In the genomic region with DNA sequence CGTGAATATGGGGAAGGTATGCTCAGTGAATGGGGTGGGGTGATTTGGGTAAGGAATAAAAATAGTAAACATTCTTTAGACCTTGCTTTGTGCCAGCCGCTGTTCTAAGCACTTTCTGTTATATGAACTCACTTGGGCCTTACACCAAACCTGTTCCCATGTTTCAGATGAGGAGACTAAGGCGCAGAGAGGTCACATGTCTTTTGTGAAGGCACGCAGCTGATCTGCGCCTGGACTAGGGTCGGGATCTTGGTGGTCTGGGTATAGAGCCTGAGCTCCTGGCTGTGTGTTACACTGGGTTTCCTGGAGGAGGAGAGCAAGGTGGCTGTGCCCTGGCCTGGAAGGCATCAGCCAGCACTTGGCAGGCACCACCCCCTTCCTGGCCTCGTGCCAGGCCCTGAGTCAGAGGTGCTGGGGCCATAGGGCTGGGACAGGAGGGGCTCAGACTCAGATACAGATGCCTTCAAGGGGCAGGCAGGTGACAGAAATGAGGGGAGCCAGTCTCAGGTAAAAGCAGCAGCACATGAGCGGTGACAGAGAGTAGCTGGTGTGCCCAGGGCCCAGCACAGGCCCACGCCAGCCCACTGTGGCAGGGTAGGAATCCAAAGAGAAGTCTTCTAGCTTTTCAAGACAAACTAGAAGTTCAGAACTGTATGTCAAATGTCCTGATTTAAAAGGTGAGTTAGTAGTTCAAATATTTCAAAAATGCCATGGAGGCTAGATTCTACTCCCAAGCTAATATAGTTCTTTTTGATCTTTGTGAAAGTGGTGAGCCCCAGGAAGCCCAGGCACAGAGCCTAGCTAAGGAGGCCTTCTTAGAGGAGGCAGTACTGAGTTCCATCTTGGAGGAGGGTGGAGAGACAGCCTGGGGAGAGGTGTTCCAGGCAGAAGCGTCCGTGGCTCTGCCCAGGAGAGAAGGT, we compare ENCODE assay signal across 8 cellular contexts.
DNase-seq lines count a peak whose midpoint lies in the region; ATAC-seq lines count a peak whose summit lies in the region.

No MANE protein-coding gene starts in this region.

- ATAC-seq in left colon (peak; percentile 72), GM18498 (IDR thresholded peaks at IDR 0.05; ENCODE audit: unreplicated experiment) (no peak)

- no peaks in the 10 kb centered on the region for H3K36me3 ChIP-seq in adipocyte (ENCODE audit: control insufficient read depth, insufficient read depth, low read length, severe bottlenecking)

- H3K9me3 ChIP-seq in adipocyte (ENCODE audit: control insufficient read depth, low read length), result no peaks in the 10 kb centered on the region

- H3K4me3 ChIP-seq in adipocyte (ENCODE audit: low read length), result no peak overlapping the region

- H3K27me3 ChIP-seq in adipocyte (replicated peaks; ENCODE audit: control insufficient read depth, insufficient read depth, low read length), result no peaks in the 10 kb centered on the region

- intact Hi-C loops in left colon (cut with DNase I, micrococcal nuclease), result no loop called here

- H3K4me1 ChIP-seq in adipocyte (ENCODE audit: control insufficient read depth, insufficient read depth, low read length), result peaks cover 36% of the 10 kb centered on the region

- DNase-seq in NCI-H2107 (lab: John Stamatoyannopoulos, UW) (peak; percentile 24), NCI-H2107 treated with DMSO at 0.1 percent for 48 hours (lab: John Stamatoyannopoulos, UW; ENCODE audit: unreplicated experiment) (no peak), NCI-H226 (peak; percentile 79), adipocyte (ENCODE audit: low read depth) (peak; percentile 65), left colon (peak; percentile 84 to 89), dedifferentiated amniotic fluid mesenchymal stem cell (ENCODE audit: extremely low spot score) (no peak)
- DNase-seq in stimulated activated CD8-positive, alpha-beta memory T cell treated with anti-CD3 and anti-CD28 coated beads, Interleukin-7, amount 100 ng/mL, for 1 hour (ENCODE audit: low read depth in 2 of 2), result peak; percentile 7 to 26

- H3K9ac ChIP-seq in adipocyte (ENCODE audit: low read length), result no peak overlapping the region

Comparison
In these comparisons a context has a peak if more than half of its experiments do, and no peak if none do; other contexts are left out.
1. DNase-seq: peak in NCI-H2107 (single experiment), NCI-H226 (single experiment), adipocyte (single experiment), left colon (2 of 2) and stimulated activated CD8-positive, alpha-beta memory T cell treated with anti-CD3 and anti-CD28 coated beads, Interleukin-7, amount 100 ng/mL, for 1 hour (2 of 2); none in NCI-H2107 treated with DMSO at 0.1 percent for 48 hours (single experiment) and dedifferentiated amniotic fluid mesenchymal stem cell (single experiment).